In the genomic region with DNA sequence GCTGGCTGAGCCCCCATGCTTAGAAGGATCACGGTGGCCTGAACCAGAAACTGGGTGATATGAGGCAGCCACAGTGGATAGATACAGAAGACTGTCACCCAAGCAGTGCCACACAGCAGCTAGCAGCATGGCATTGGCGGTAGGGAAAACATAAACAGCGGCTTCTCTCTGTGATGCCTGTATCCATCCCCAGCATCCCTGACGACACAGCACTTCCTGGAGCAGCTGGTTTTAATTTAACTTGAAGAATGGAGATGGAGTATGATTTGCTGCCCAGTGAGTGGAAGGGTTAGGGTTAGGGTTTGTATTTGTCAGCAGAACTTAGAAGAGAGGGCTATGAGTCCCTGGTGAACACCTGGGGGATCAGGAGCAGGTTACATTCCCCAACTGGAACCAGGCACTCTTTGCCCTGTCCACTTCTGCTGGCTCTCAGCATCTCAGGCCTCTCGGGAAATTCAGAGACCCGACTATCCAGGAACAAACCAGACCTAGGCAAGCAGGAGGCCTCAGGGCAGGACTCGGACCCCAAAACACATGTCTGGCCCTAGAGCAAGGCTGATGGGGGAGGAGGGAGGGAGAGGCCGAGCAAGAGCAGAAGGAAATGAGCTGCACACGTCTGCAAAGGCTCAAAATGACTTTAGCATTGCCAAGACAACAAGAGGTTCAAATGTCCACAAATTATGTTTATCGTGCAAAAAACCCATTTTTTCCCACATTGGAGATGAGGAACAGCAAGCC, we compare ENCODE assay signal across 25 cellular contexts. TPM values are rescaled to one million over a fixed set of nuclear protein-coding genes. Genes with fewer than 3 reads are reported as not detected.
A peak's percentile ranks its signal among the peaks of the same experiment; 100 is the strongest.
DNase-seq lines count a peak whose midpoint lies in the region; ATAC-seq, FAIRE-seq and TF ChIP-seq lines count a peak whose summit lies in the region.
"Had no signal": no experiment of that assay in that cellular context is flagged by ENCODE, and none has a peak within 500 bp of the region (broad histone marks: within the 10 kb centered on the region; RNA-seq: fewer than 3 reads in every experiment).

No MANE protein-coding gene starts in this region.

- intact Hi-C loops in Right ventricle myocardium inferior (cut with DNase I) = no loop called here
- intact Hi-C loops in Right ventricle myocardium superior (cut with DNase I) = no loop called here

- H3K27me3 ChIP-seq in H1 (replicated peaks in 1 of 4; ENCODE audit: control insufficient read depth in 3 of 4, extremely low read depth in 1 of 4, insufficient read depth in 3 of 4, low read length in 3 of 4) (peaks cover 1 to 13% (median 1%) of the 10 kb centered on the region in 4 experiments; a peak in 5 of 7 replicates), iPS-20b (ENCODE audit: insufficient read depth, low read length) (peaks cover 38% of the 10 kb centered on the region)

- H4K91ac ChIP-seq in H1 (replicated peaks; ENCODE audit: insufficient read length, low read length) = no peak overlapping the region

- H3K36me3 Mint-ChIP-seq in type B pancreatic cell = no peaks in the 10 kb centered on the region

- H4K8ac ChIP-seq in H1 (ENCODE audit: extremely low read depth, insufficient read depth, low read length) = no peak overlapping the region

- H3K79me1 ChIP-seq in H1 (ENCODE audit: low read depth, low read length) = no peaks in the 10 kb centered on the region

- H3K23ac ChIP-seq in H1 (ENCODE audit: insufficient read length) = no peak overlapping the region

- TF ChIP-seq POLR2A in H1 (IDR thresholded peaks at IDR 0.05; ENCODE audit: control extremely low read depth in 1 of 2, low read depth in 2 of 2, low read length in 2 of 2) = no peak

- H2AFZ ChIP-seq in H1 (ENCODE audit: low read length) = no peak overlapping the region

- H3K4ac ChIP-seq in H1 (replicated peaks; ENCODE audit: insufficient read length, low read depth, low read length) = no peak overlapping the region

- no peaks in the 10 kb centered on the region for H3K9me3 Mint-ChIP-seq in type B pancreatic cell
- H3K9me3 Mint-ChIP-seq: CD4-positive, alpha-beta memory T cell had no signal

- H3K4me1 ChIP-seq in H1 (replicated peaks in 1 of 4; ENCODE audit: control insufficient read depth in 3 of 4, insufficient read depth in 4 of 4, low read length in 3 of 4) = peaks cover 0 to 12% (median 9%) of the 10 kb centered on the region in 4 experiments
- peaks cover 6% of the 10 kb centered on the region; the same call in 1 of the 2 replicates for H3K4me1 ChIP-seq in iPS-20b (ENCODE audit: insufficient read depth, low read length)

- 0 out of 2 replicates have a peak, but pooled peaks cover 3% of the 10 kb centered on the region for H3K23me2 ChIP-seq in H1 (ENCODE audit: low read depth, low read length)

- DNase-seq in Right ventricle myocardium inferior (ENCODE audit: missing footprints) (no peak), Right ventricle myocardium superior (no peak), H1 (ENCODE audit: low read depth in 1 of 2, low spot score in 2 of 2) (no peak), type B pancreatic cell (ENCODE audit: extremely low spot score, unreplicated experiment) (no peak), T-helper 2 cell (no peak), SKM-1 treated with dmso at 0.1 percent for 144 hours (lab: John Stamatoyannopoulos, UW; ENCODE audit: unreplicated experiment) (no peak), urothelium cell line (ENCODE audit: low spot score) (no peak)
- DNase-seq: Calu3; CD4-positive, alpha-beta memory T cell; EL; GOT3; KBM-7; NCI-H1105 treated with DMSO at 0.1 percent for 48 hours; NCI-H187; NCI-H2107; NCI-H524; NCI-H82; PC-3; RPMI8226 had no signal

- FAIRE-seq in H1 (lab: Jason Lieb, UNC) (no peak), urothelium cell line (lab: Jason Lieb, UNC) (no peak)
- FAIRE-seq: GM12878, GM19239 had no signal

- no peak overlapping the region; the same call in 1 of the 2 replicates for H2BK12ac ChIP-seq in H1 (ENCODE audit: low read depth, low read length)

- H2BK15ac ChIP-seq in H1 (ENCODE audit: low read length) = 0 out of 2 replicates have a peak overlapping the region, but pooled peaks have one; percentile 72

- H2BK20ac ChIP-seq in H1 (ENCODE audit: low read length) = 0 out of 2 replicates have a peak overlapping the region, but pooled peaks have one; percentile 3

- H4K5ac ChIP-seq in H1 (ENCODE audit: insufficient read length, low read depth, low read length) = no peak overlapping the region

- H3K4me2 ChIP-seq in H1 (ENCODE audit: insufficient read depth in 1 of 2, low read depth in 2 of 2, low read length in 2 of 2) = peak overlapping the region in 1 of 2 experiments; percentile 4; a peak in 2 of 4 replicates

- CTCF ChIA-PET in H1 (lab: Charles Lee; ENCODE audit: partially characterized antibody) = no interaction called here

- H3K18ac ChIP-seq in H1 (ENCODE audit: extremely low read depth, low read length) = no peak overlapping the region

- H4K20me1 ChIP-seq in H1 (replicated peaks in 1 of 2; ENCODE audit: control insufficient read depth in 1 of 2, insufficient read depth in 2 of 2, low read length in 2 of 2) = no peaks in the 10 kb centered on the region

- POLR2A ChIA-PET in H1 (lab: Charles Lee; ENCODE audit: partially characterized antibody) = interaction anchor here (1.2 kb wide), 1 partner anchor 24 kb away, joined by 3 read pairs; no protein-coding TSS in a partner anchor

- no peak overlapping the region for H2BK5ac ChIP-seq in H1 (ENCODE audit: low read depth, low read length)

- TF ChIP-seq EP300 in H1 (IDR thresholded peaks at IDR 0.05; ENCODE audit: borderline replicate concordance in 1 of 2, low read depth in 2 of 2, low read length in 2 of 2) = no peak

- no peak overlapping the region for H3K14ac ChIP-seq in H1 (ENCODE audit: insufficient read length)

- H3K9me3 ChIP-seq in H1 (ENCODE audit: insufficient read depth in 2 of 2, low read depth in 1 of 2, low read length in 1 of 2) (no peaks in the 10 kb centered on the region), iPS-20b (ENCODE audit: insufficient read depth, low read depth, low read length) (no peaks in the 10 kb centered on the region)

- WGBS in H1 (ENCODE audit: extremely low coverage in 1 of 2, insufficient coverage in 1 of 2, insufficient read length in 1 of 2, insufficient replicate concordance in 2 of 2, low coverage in 1 of 2, low lambda C conversion rate in 2 of 2, missing lambda C conversion rate in 1 of 2), 2 experiments = 85% methylated on average over 10 of the region's 10 CpGs; no CpG with 5 or more reads in 1 of the 2 experiments

- peak overlapping the region; percentile 39; the same call in 1 of the 2 replicates for H2AK5ac ChIP-seq in H1 (ENCODE audit: low read depth, low read length)

- H3K4me3 Mint-ChIP-seq in type B pancreatic cell = no peak overlapping the region
- H3K4me3 Mint-ChIP-seq: CD4-positive, alpha-beta memory T cell had no signal

- no peak for TF ChIP-seq RAD21 in H1 (IDR thresholded peaks at IDR 0.05 in 1 of 2, conservative IDR thresholded peaks at IDR 0.05 in 1 of 2; ENCODE audit: low read depth in 2 of 2, low read length in 2 of 2)

- no peak overlapping the region for H3K9ac ChIP-seq in H1 (replicated peaks in 1 of 4; ENCODE audit: extremely low read depth in 1 of 4, low read depth in 3 of 4, low read length in 3 of 4)
- no peak overlapping the region for H3K9ac ChIP-seq in iPS-20b (ENCODE audit: low read depth, low read length)

- H3K4me3 ChIP-seq in H1 (ENCODE audit: extremely low read depth in 1 of 4, insufficient read depth in 2 of 4, low read depth in 3 of 4, low read length in 4 of 4) (no peak overlapping the region), iPS-20b (ENCODE audit: low read length) (0 out of 2 replicates have a peak overlapping the region, but pooled peaks have one; percentile 31)
- H3K4me3 ChIP-seq: GM12878 had no signal

- no peak overlapping the region for H2BK120ac ChIP-seq in H1 (replicated peaks; ENCODE audit: low read depth, low read length)

- H3K27me3 Mint-ChIP-seq in type B pancreatic cell = peaks cover 40% of the 10 kb centered on the region

- no peak overlapping the region for H3K56ac ChIP-seq in H1 (replicated peaks; ENCODE audit: insufficient read length, low read depth, low read length)

- peaks cover 23% of the 10 kb centered on the region for H3K4me1 Mint-ChIP-seq in type B pancreatic cell (ENCODE audit: unreplicated experiment)
- H3K4me1 Mint-ChIP-seq: CD4-positive, alpha-beta memory T cell had no signal

- peak overlapping the region; percentile 14 for H3K27ac Mint-ChIP-seq in type B pancreatic cell
- H3K27ac Mint-ChIP-seq: CD4-positive, alpha-beta memory T cell had no signal

- ATAC-seq in Right ventricle myocardium inferior (peak; percentile 15), Right ventricle myocardium superior (ENCODE audit: poor library complexity) (no peak)
- ATAC-seq: GM12878, PC-3 had no signal

- TF ChIP-seq CTCF in H1 (IDR thresholded peaks at IDR 0.05; ENCODE audit: control extremely low read depth in 1 of 3, insufficient read depth in 1 of 3, low read depth in 1 of 3, low read length in 3 of 3) (no peak), type B pancreatic cell (conservative IDR thresholded peaks at IDR 0.05) (no peak)

- no peaks in the 10 kb centered on the region for H3K79me2 ChIP-seq in H1 (ENCODE audit: control insufficient read depth in 1 of 2, insufficient read depth in 2 of 2, low read length in 2 of 2)

- H3K27ac ChIP-seq in H1 (ENCODE audit: low read depth, low read length) (no peak overlapping the region), iPS-20b (ENCODE audit: low read length) (no peak overlapping the region)
- H3K27ac ChIP-seq: 22Rv1 had no signal

- H3K36me3 ChIP-seq in H1 (ENCODE audit: control insufficient read depth in 2 of 4, insufficient read depth in 4 of 4, low read length in 3 of 4) = no peaks in the 10 kb centered on the region
- no peaks in the 10 kb centered on the region for H3K36me3 ChIP-seq in iPS-20b (ENCODE audit: insufficient read depth, low read depth, low read length)

TF ChIP-seq in H1, 55 proteins besides CTCF, POLR2A, EP300 and RAD21 (continues in another document):
- TF ChIP-seq, protein P1, sequence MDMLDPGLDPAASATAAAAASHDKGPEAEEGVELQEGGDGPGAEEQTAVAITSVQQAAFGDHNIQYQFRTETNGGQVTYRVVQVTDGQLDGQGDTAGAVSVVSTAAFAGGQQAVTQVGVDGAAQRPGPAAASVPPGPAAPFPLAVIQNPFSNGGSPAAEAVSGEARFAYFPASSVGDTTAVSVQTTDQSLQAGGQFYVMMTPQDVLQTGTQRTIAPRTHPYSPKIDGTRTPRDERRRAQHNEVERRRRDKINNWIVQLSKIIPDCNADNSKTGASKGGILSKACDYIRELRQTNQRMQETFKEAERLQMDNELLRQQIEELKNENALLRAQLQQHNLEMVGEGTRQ (IDR thresholded peaks at IDR 0.05; ENCODE audit: low read length) = no peak

RNA-seq across cellular contexts. Expression of a gene that starts 6.4 kb away (rescaled TPM):
- total RNA-seq in Right ventricle myocardium inferior (27.9 TPM), Right ventricle myocardium superior (31.3 TPM), type B pancreatic cell (ENCODE audit: low replicate concordance) (not detected in 2 replicates)
- not detected in 2 replicates for total RNA-seq in H1 (2021; fragmentation: NEBNext Ultra II Directional; extraction: Animal tissue kit (Norgen Biotek cat#: 25700))
- not detected in 2 replicates for polyA plus RNA-seq in H1 (2011; rRNA removed)
- polyA plus RNA-seq in H1 (2011; cell fraction: cytosol; rRNA removed) = not detected
- not detected for polyA plus RNA-seq in H1 (2011; cell fraction: nucleus; rRNA removed)
- not detected in 4 replicates for polyA plus RNA-seq in H1 (2012, experiment 1 of 2)
- not detected for polyA plus RNA-seq in H1 (2012, experiment 2 of 2)
- not detected for polyA plus RNA-seq in H1 (2013, experiment 1 of 2)
- polyA plus RNA-seq in H1 (2013, experiment 2 of 2) = not detected
- not detected in 2 replicates for polyA minus RNA-seq in H1 (2011; rRNA and poly(A)+ RNA removed)
- not detected for polyA minus RNA-seq in H1 (2011; cell fraction: cytosol; rRNA and poly(A)+ RNA removed)
- polyA minus RNA-seq in H1 (2011; cell fraction: nucleus; rRNA and poly(A)+ RNA removed) = not detected
- total RNA-seq: Calu3; CD4-positive, alpha-beta memory T cell; PC-3 had no signal
- polyA plus RNA-seq: AG04450; BJ; CD4-positive, alpha-beta memory T cell had no signal

Comparison
In these comparisons a context has a peak if more than half of its experiments do, and no peak if none do; other contexts are left out.
1. RNA of a gene that starts 6.4 kb away (total RNA-seq): 31.3 TPM in Right ventricle myocardium superior (single experiment) and 27.9 TPM in Right ventricle myocardium inferior (single experiment); not detected in H1 and not detected in type B pancreatic cell; every median in the first group is over 10 times any median in the second.